ENCODE assay signal across 1 cellular context in genomic region chr2:37671013-37671815, GRCh38.
TF ChIP-seq lines count a peak whose summit lies in the region.

CDC42EP3 (minus strand) TSS chr2:37671642; CDS start chr2:37646587, 25,055 bp downstream.

TF ChIP-seq in GM23338, 12 proteins besides CTCF, POLR2A, EP300 and RAD21 (continued from another document):
- no peak for TF ChIP-seq REST (IDR thresholded peaks at IDR 0.05; ENCODE audit: unreplicated experiment)
- peak; percentile 72 for TF ChIP-seq POLR2AphosphoS5 (IDR thresholded peaks at IDR 0.05; ENCODE audit: low read depth)
- TF ChIP-seq EZH2phosphoT487 (IDR thresholded peaks at IDR 0.05; ENCODE audit: unreplicated experiment) = no peak
